ENCODE assay signal across 29 cellular contexts in the genomic region with DNA sequence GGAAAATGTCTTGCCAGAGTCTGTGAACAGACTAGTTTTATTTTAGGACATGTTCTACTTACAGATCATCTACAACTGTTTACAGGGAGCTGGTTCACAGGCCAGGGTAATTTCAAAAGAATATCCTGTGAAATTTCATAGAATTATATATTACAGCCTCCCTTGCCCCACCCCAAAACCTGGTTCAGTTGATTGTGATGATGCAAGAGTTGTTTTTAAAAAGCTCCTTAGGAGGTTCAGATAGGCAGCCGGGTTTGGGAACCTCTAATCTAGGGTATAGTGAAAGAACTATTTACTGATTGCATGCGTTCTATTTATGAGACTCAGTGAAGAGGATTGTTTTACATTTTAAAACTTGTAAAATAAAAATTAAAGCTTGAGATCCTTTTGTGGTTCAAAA. TPM values are rescaled to one million over a fixed set of nuclear protein-coding genes. Genes with fewer than 3 reads are reported as not detected.
"Had no signal": no experiment of that assay in that cellular context is flagged by ENCODE, and none has a peak within 500 bp of the region (broad histone marks: within the 10 kb centered on the region; RNA-seq: fewer than 3 reads in every experiment).

No MANE protein-coding gene starts in this region.

- H3K4me1 Mint-ChIP-seq: activated T-helper 17 cell treated with anti-CD3 and anti-CD28 coated beads, Interleukin-2, amount 50 U/mL, for 72 hours; WTC11 had no signal

- H3K4me3 ChIP-seq: ascending aorta, body of pancreas, coronary artery had no signal

- H3K27ac Mint-ChIP-seq: activated naive CD4-positive, alpha-beta T cell treated with anti-CD3 and anti-CD28 coated beads for 36 hours; activated naive CD8-positive, alpha-beta T cell; T-helper 17 cell had no signal

- H3K27me3 Mint-ChIP-seq: activated naive CD8-positive, alpha-beta T cell; activated T-helper 17 cell treated with anti-CD3 and anti-CD28 coated beads, Interleukin-2, amount 50 U/mL, for 72 hours; T-helper 17 cell had no signal

- H3K4me3 Mint-ChIP-seq: activated naive CD4-positive, alpha-beta T cell treated with anti-CD3 and anti-CD28 coated beads for 36 hours; activated naive CD8-positive, alpha-beta T cell; activated T-cell treated with anti-CD3 and anti-CD28 coated beads, Interleukin-2, amount 50 U/mL, for 4 hours; activated T-helper 17 cell treated with anti-CD3 and anti-CD28 coated beads, Interleukin-2, amount 50 U/mL, for 72 hours; T-helper 17 cell; WTC11 had no signal

- DNase-seq: activated CD4-positive, alpha-beta T cell treated with anti-CD3 and anti-CD28 coated beads for 48 hours; activated CD4-positive, alpha-beta T cell treated with anti-CD3 and anti-CD28 coated beads, Interleukin-2, amount 50 U/mL, for 4 hours; activated CD4-positive, CD25-positive, alpha-beta regulatory T cell treated with anti-CD3 and anti-CD28 coated beads, Interleukin-2, amount 50 U/mL, for 72 hours; activated CD8-positive, alpha-beta memory T cell treated with anti-CD3 and anti-CD28 coated beads, Interleukin-2, amount 50 U/mL, for 4 hours; activated gamma-delta T cell; activated naive CD4-positive, alpha-beta T cell treated with anti-CD3 and anti-CD28 coated beads for 36 hours; activated T-cell treated with anti-CD3 and anti-CD28 coated beads, Interleukin-2, amount 50 U/mL, for 4 hours; amniotic stem cell; body of pancreas; central memory CD4-positive, alpha-beta T cell; Kasumi-1; KBM-7; NCI-H1048; NCI-H1417; NCI-H1694; NCI-H2029 treated with DMSO at 0.1 percent for 48 hours; NCI-H510A treated with DMSO at 0.1 percent for 48 hours; NCI-H69; PC-3; SHP77 treated with DMSO at 0.1 percent for 48 hours; T-helper 17 cell; T-helper 9 cell had no signal

- H3K9me3 Mint-ChIP-seq: activated naive CD4-positive, alpha-beta T cell treated with anti-CD3 and anti-CD28 coated beads for 36 hours; activated T-cell treated with anti-CD3 and anti-CD28 coated beads, Interleukin-2, amount 50 U/mL, for 4 hours; activated T-helper 17 cell treated with anti-CD3 and anti-CD28 coated beads, Interleukin-2, amount 50 U/mL, for 72 hours; WTC11 had no signal

- ATAC-seq: activated T-cell treated with anti-CD3 and anti-CD28 coated beads, Interleukin-2, amount 50 U/mL, for 4 hours; activated T-helper 17 cell treated with anti-CD3 and anti-CD28 coated beads, Interleukin-2, amount 50 U/mL, for 72 hours; body of pancreas; PC-3; T-helper 17 cell; WTC11 had no signal

RNA-seq across cellular contexts. Expression of a gene that starts 53.6 kb away (rescaled TPM):
- total RNA-seq: activated naive CD4-positive, alpha-beta T cell treated with anti-CD3 and anti-CD28 coated beads for 36 hours; activated T-cell treated with anti-CD3 and anti-CD28 coated beads, Interleukin-2, amount 50 U/mL, for 4 hours; activated T-helper 17 cell treated with anti-CD3 and anti-CD28 coated beads, Interleukin-2, amount 50 U/mL, for 72 hours; ascending aorta; body of pancreas; chondrocyte; SK-MEL-5; T-helper 17 cell had no signal
